ENCODE assay signal across 8 cellular contexts in the genomic region with DNA sequence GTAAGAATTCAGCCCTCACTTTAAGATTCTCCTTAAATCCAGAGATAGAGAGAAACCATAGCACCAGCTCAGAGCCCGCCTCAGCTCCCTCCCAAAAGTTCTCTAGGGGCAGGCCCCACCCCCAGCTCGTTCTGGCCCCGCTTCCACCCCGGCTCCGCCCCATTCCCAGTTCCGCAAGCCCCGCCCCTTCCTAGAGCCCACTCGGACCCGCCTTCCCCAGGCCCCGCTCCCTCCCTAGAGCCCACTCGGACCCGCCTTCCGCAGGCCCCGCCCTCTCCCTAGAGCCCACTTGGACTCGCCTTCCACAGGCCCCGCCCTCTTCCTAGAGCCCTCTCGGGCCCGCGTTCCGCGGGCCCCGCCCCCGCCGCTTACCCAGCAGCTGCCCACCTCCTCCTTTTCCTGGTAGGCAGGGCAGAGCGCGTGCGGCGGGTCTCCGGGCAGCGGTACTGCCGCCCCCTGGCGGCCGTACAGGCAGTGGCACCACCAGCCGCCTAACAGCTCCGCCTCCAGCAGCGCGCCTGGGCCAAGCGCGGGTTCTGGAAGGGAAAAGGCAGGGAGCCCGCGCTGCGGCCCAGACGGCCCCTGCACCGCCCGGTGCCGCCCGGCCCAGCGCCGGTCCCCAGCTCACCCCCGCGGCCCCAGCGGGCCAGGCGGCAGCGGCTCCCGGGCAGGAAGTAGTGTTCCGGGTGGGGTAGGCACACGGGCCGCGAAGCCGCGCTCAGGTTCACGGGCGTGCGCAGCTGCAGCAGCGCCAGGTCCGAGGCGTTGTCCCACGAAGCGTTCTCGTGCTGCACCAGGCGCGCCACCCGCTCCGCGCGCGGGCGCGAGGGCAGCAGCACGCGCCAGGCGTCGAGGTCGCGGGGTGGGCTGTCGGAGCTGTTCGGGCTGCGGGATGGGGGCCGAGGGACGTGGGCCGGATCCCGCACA. TPM values are rescaled to one million over a fixed set of nuclear protein-coding genes. Genes with fewer than 3 reads are reported as not detected.
DNase-seq lines count a peak whose midpoint lies in the region; ATAC-seq and TF ChIP-seq lines count a peak whose summit lies in the region.

No MANE protein-coding gene starts in this region.

- H3K27ac ChIP-seq in right lobe of liver, result peak overlapping the region; percentile 64 to 78 (median 75)

- H3K36me3 ChIP-seq in right lobe of liver, result no peaks in the 10 kb centered on the region

- WGBS in right lobe of liver (ENCODE audit: insufficient coverage, low coverage, low lambda C conversion rate, missing lambda C conversion rate), result 0% methylated on average over 14 of the region's 92 CpGs

- peak; percentile 35 for TF ChIP-seq POLR2A in right lobe of liver (IDR thresholded peaks at IDR 0.05)

- peak; percentile 88 for ATAC-seq in GM19397 (IDR thresholded peaks at IDR 0.05; ENCODE audit: unreplicated experiment)
- ATAC-seq in HG03565 (IDR thresholded peaks at IDR 0.05; ENCODE audit: unreplicated experiment), result peak; percentile 82
- ATAC-seq in right lobe of liver, result peak; percentile 95 to 98 (median 96)

- no peaks in the 10 kb centered on the region for H3K27me3 ChIP-seq in right lobe of liver

- H3K4me1 ChIP-seq in right lobe of liver, result peaks cover 0 to 18% (median 9%) of the 10 kb centered on the region in 4 donors

- TF ChIP-seq CTCF in right lobe of liver (IDR thresholded peaks at IDR 0.05), result peak; percentile 95 to 100 (median 96)

- peak overlapping the region; percentile 17 to 51 (median 48) for H3K4me3 ChIP-seq in right lobe of liver

- H3K9me3 ChIP-seq in right lobe of liver, result no peaks in the 10 kb centered on the region

- intact Hi-C loops in right lobe of liver (cut with DNase I), result no loop called here

- DNase-seq in CD1c-positive myeloid dendritic cell (ENCODE audit: extremely low spot score) (peak; percentile 98), NCI-H748 (lab: John Stamatoyannopoulos, UW; ENCODE audit: unreplicated experiment) (peak; percentile 96), dermis microvascular lymphatic vessel endothelial cell (ENCODE audit: low read depth in 2 of 2) (peak; percentile 95 to 99), right lobe of liver (peak; percentile 100)
- DNase-seq in activated CD4-positive, alpha-beta T cell treated with anti-CD3 and anti-CD28 coated beads, Interleukin-2, amount 50 U/mL, for 24 hours (ENCODE audit: low read depth in 1 of 2, low spot score in 1 of 2), result peak; percentile 95 to 96
- peak; percentile 98 for DNase-seq in stimulated activated CD4-positive, alpha-beta T cell treated with anti-CD3 and anti-CD28 coated beads, Interleukin-4, amount 100 ng/mL, for 24 hours

RNA-seq across cellular contexts. Expression of a gene that starts 6.8 kb away (rescaled TPM):
- total RNA-seq in dermis microvascular lymphatic vessel endothelial cell, result not detected in 2 replicates
- total RNA-seq in right lobe of liver, result 10 to 100 TPM in 4 of 6 experiments, 1 to 10 TPM in 2; 5.6 to 20.0 (median 13.1) TPM

RNA-seq across cellular contexts. Expression of a gene that starts 7.5 kb away (rescaled TPM):
- 0.13 and 0.39 TPM in 2 replicates for total RNA-seq in dermis microvascular lymphatic vessel endothelial cell
- total RNA-seq in right lobe of liver, result 1 to 10 TPM in 3 of 6 experiments, under 1 TPM in 3; 0.25 to 1.6 (median 1.0) TPM

RNA-seq across cellular contexts. Expression of a gene that starts 24.9 kb away (rescaled TPM):
- 30.3 and 37.4 TPM in 2 replicates for total RNA-seq in dermis microvascular lymphatic vessel endothelial cell
- 10 to 100 TPM; 20.4 to 29.9 (median 25.2) TPM for total RNA-seq in right lobe of liver

RNA-seq across cellular contexts. Expression of a gene that starts 34.2 kb away (rescaled TPM):
- 9.8 and 20.0 TPM in 2 replicates for total RNA-seq in dermis microvascular lymphatic vessel endothelial cell
- 10 to 100 TPM; 34.8 to 61.5 (median 41.8) TPM for total RNA-seq in right lobe of liver

RNA-seq across cellular contexts. Expression of a gene that starts 37.6 kb away (rescaled TPM):
- total RNA-seq in dermis microvascular lymphatic vessel endothelial cell (33.6 and 43.5 TPM in 2 replicates), right lobe of liver (10 to 100 TPM; 18.7 to 69.7 (median 40.4) TPM)

Comparison
In these comparisons a context has a peak if more than half of its experiments do, and no peak if none do; other contexts are left out.
1. Peak in every context shown above with its lines: DNase-seq, ATAC-seq, H3K4me3 ChIP-seq and H3K27ac ChIP-seq.